ENCODE assay signal across 8 cellular contexts in the genomic region with DNA sequence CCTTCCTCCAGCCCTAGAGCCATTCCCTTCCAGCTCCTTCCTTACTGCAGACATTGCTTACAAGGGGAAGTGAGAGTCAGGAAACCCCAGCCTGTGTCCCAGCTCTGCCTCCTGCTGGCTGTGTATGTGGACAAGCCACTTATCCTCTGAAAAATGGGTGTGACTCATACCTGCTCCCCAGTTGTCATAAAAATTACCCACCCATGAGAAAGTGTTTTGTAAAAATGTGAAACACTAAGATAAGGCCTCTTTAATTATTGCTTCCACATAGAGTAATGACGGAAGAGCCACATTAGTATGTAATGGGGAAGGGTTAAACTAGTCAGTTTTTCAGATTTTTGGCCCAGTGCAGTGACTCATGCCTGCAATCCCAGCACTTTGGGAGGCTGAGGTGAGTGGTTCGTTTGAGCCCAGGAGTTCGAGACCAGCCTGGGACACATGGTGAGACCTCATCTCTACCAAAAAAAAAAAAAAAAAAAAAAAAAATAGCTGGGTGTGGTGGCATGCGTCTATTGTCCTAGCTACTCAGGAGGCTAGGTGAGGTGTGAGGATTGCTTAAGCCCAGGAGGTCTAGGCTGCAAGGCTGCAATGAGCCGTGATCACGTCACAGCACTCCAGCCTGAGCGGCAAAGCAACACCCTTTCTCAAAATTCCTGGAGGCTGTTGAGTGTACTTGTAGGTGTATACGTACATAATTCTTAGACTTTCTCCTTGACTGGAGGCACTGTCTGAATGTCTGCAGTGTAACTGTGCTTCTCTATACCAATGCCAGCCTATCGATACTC.
A peak's percentile ranks its signal among the peaks of the same experiment; 100 is the strongest.
DNase-seq lines count a peak whose midpoint lies in the region; ATAC-seq and TF ChIP-seq lines count a peak whose summit lies in the region.

No MANE protein-coding gene starts in this region.

- DNase-seq in AG09319 (ENCODE audit: extremely low read depth, low read depth): no peak
- peak; percentile 35 for DNase-seq in HS-27A (ENCODE audit: low read depth)
- DNase-seq in kidney glomerular epithelial cell (lab: John Stamatoyannopoulos, UW): peak; percentile 64
- DNase-seq in activated T-helper 2 cell treated with anti-CD3 and anti-CD28 coated beads, Interferon-gamma antibody, Interleukin-2, Interleukin-4, amounts not matched to agents 10 μg/mL and 5 μg/mL and 100 μg/mL, durations not matched to agents 14 hours and 24 hours and 36 hours (ENCODE audit: low spot score): no peak
- no peak for DNase-seq in ovary
- no peak for DNase-seq in activated effector memory CD4-positive, alpha-beta T cell treated with Interleukin-2 at 50 U/mL for 16 hours

- H3K27ac ChIP-seq in VCaP (no peak overlapping the region), ovary (no peak overlapping the region)

- no peaks in the 10 kb centered on the region for H3K36me3 ChIP-seq in ovary

- WGBS in ovary, 3 donors: 82 to 85% (median 83%) methylated on average over 9 of the region's 9 CpGs

- intact Hi-C loops in activated T-helper 2 cell treated with anti-CD3 and anti-CD28 coated beads, Interferon-gamma antibody, Interleukin-2, Interleukin-4, amounts not matched to agents 10 μg/mL and 5 μg/mL and 100 μg/mL, durations not matched to agents 14 hours and 24 hours and 36 hours (cut with micrococcal nuclease): no loop called here
- intact Hi-C loops in ovary (cut with DNase I): loop anchor here in 1 of 4 donors (5.0 kb wide), 1 partner anchor 264 kb away; no protein-coding TSS in a partner anchor

- H3K36me3 Mint-ChIP-seq in activated T-helper 2 cell treated with anti-CD3 and anti-CD28 coated beads, Interferon-gamma antibody, Interleukin-2, Interleukin-4, amounts not matched to agents 10 μg/mL and 5 μg/mL and 100 μg/mL, durations not matched to agents 14 hours and 24 hours and 36 hours (ENCODE audit: low read depth): no peaks in the 10 kb centered on the region

- H3K4me3 ChIP-seq in ovary: no peak overlapping the region

- no peaks in the 10 kb centered on the region for H3K9me3 Mint-ChIP-seq in activated T-helper 2 cell treated with anti-CD3 and anti-CD28 coated beads, Interferon-gamma antibody, Interleukin-2, Interleukin-4, amounts not matched to agents 10 μg/mL and 5 μg/mL and 100 μg/mL, durations not matched to agents 14 hours and 24 hours and 36 hours

- H3K4me1 ChIP-seq in ovary (ENCODE audit: insufficient read depth): peaks cover 1% of the 10 kb centered on the region

- peak; percentile 18 for TF ChIP-seq CTCF in AG09319 (IDR thresholded peaks at IDR 0.05; ENCODE audit: low read depth, low read length)
- TF ChIP-seq CTCF in VCaP (conservative IDR thresholded peaks at IDR 0.05): 0 out of 2 replicates have a peak, but pooled peaks have one; percentile 11
- TF ChIP-seq CTCF in ovary (IDR thresholded peaks at IDR 0.05): no peak

- H3K27me3 Mint-ChIP-seq in activated T-helper 2 cell treated with anti-CD3 and anti-CD28 coated beads, Interferon-gamma antibody, Interleukin-2, Interleukin-4, amounts not matched to agents 10 μg/mL and 5 μg/mL and 100 μg/mL, durations not matched to agents 14 hours and 24 hours and 36 hours (ENCODE audit: low read depth): no peaks in the 10 kb centered on the region

- H3K27me3 ChIP-seq in ovary: no peaks in the 10 kb centered on the region

- no peaks in the 10 kb centered on the region for H3K4me1 Mint-ChIP-seq in activated T-helper 2 cell treated with anti-CD3 and anti-CD28 coated beads, Interferon-gamma antibody, Interleukin-2, Interleukin-4, amounts not matched to agents 10 μg/mL and 5 μg/mL and 100 μg/mL, durations not matched to agents 14 hours and 24 hours and 36 hours (ENCODE audit: low read depth)

- no peak overlapping the region for H3K4me3 Mint-ChIP-seq in activated T-helper 2 cell treated with anti-CD3 and anti-CD28 coated beads, Interferon-gamma antibody, Interleukin-2, Interleukin-4, amounts not matched to agents 10 μg/mL and 5 μg/mL and 100 μg/mL, durations not matched to agents 14 hours and 24 hours and 36 hours (ENCODE audit: low read depth)

- no peak for ATAC-seq in HG02840 (IDR thresholded peaks at IDR 0.05; ENCODE audit: low FRiP score, unreplicated experiment)

- H3K27ac Mint-ChIP-seq in activated T-helper 2 cell treated with anti-CD3 and anti-CD28 coated beads, Interferon-gamma antibody, Interleukin-2, Interleukin-4, amounts not matched to agents 10 μg/mL and 5 μg/mL and 100 μg/mL, durations not matched to agents 14 hours and 24 hours and 36 hours: no peak overlapping the region

- no peak for TF ChIP-seq EP300 in ovary (IDR thresholded peaks at IDR 0.05)

- no peaks in the 10 kb centered on the region for H3K9me3 ChIP-seq in ovary

- TF ChIP-seq POLR2A in ovary (IDR thresholded peaks at IDR 0.05): no peak

Comparison
In these comparisons a context has a peak if more than half of its experiments do, and no peak if none do; other contexts are left out.
1. DNase-seq: peak in HS-27A (single experiment) and kidney glomerular epithelial cell (single experiment); none in AG09319 (single experiment), activated T-helper 2 cell treated with anti-CD3 and anti-CD28 coated beads, Interferon-gamma antibody, Interleukin-2, Interleukin-4, amounts not matched to agents 10 μg/mL and 5 μg/mL and 100 μg/mL, durations not matched to agents 14 hours and 24 hours and 36 hours (single experiment), ovary (0 of 5) and activated effector memory CD4-positive, alpha-beta T cell treated with Interleukin-2 at 50 U/mL for 16 hours (single experiment).
2. CTCF ChIP-seq: peak in AG09319 (single experiment) and VCaP (single experiment); none in ovary (0 of 3).